ENCODE assay signal across 8 cellular contexts in the genomic region with DNA sequence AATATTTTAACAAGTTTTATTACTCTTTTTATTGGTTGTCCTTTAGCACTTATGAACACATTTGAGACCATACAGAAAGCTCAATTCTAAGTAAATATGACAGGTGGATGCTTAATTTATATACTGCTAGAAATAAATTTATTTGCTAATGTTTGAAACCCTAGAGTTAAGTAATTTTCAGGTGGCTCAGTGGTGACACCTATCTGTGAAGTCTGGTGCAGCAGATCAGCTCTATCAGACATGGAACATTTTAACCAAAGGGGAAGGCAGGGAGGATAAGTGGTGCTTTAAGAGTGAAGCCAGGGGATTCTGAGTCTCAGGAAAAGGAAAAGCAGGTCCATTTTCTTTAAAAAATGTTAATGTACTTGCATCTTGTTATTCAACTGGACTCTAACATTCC.
DNase-seq lines count a peak whose midpoint lies in the region; ATAC-seq and TF ChIP-seq lines count a peak whose summit lies in the region.

No MANE protein-coding gene starts in this region.

- peaks cover 0 to 6% (median 0%) of the 10 kb centered on the region in 4 donors for H3K9me3 ChIP-seq in Peyer's patch

- no peak for DNase-seq in AG09309 (ENCODE audit: low read depth)
- DNase-seq in GM06990 (ENCODE audit: extremely low read depth, insufficient read length) = no peak
- DNase-seq in Peyer's patch = no peak
- DNase-seq in foreskin keratinocyte = no peak
- no peak for DNase-seq in stimulated activated CD4-positive, alpha-beta T cell treated with anti-CD3 and anti-CD28 coated beads, Interleukin-4, amount 100 ng/mL, for 24 hours
- DNase-seq in EL = no peak
- DNase-seq in H7 = no peak

- H3K27ac ChIP-seq in Peyer's patch = no peak overlapping the region
- no peak overlapping the region for H3K27ac ChIP-seq in foreskin keratinocyte

- H3K36me3 ChIP-seq in GM06990 (ENCODE audit: control insufficient read depth, insufficient read depth, low read length) (no peaks in the 10 kb centered on the region), Peyer's patch (no peaks in the 10 kb centered on the region), H7 (replicated peaks; ENCODE audit: control insufficient read depth, insufficient read depth, low read length) (no peaks in the 10 kb centered on the region)

- H3K4me1 ChIP-seq in Peyer's patch = no peaks in the 10 kb centered on the region
- H3K4me1 ChIP-seq in foreskin keratinocyte = no peaks in the 10 kb centered on the region

- H3K4me3 ChIP-seq in AG09309 (ENCODE audit: control insufficient read depth, low read depth, low read length) = no peak overlapping the region
- no peak overlapping the region for H3K4me3 ChIP-seq in GM06990 (replicated peaks; ENCODE audit: low read depth, low read length)
- H3K4me3 ChIP-seq in Peyer's patch = no peak overlapping the region
- no peak overlapping the region for H3K4me3 ChIP-seq in H7 (ENCODE audit: insufficient read depth, low read depth, low read length)

- TF ChIP-seq POLR2A in Peyer's patch (IDR thresholded peaks at IDR 0.05) = no peak

- H3K27me3 ChIP-seq in GM06990 (replicated peaks; ENCODE audit: control insufficient read depth, insufficient read depth, low read length) (peaks cover 1% of the 10 kb centered on the region; the same call in 1 of the 2 replicates), Peyer's patch (no peaks in the 10 kb centered on the region), foreskin keratinocyte (peaks cover 22% of the 10 kb centered on the region), H7 (ENCODE audit: control insufficient read depth, insufficient read depth, low read length) (no peaks in the 10 kb centered on the region)

- peak; percentile 56 for TF ChIP-seq CTCF in AG09309 (IDR thresholded peaks at IDR 0.05; ENCODE audit: control insufficient read depth, insufficient read depth, low read depth, low read length, missing control alignments)
- peak; percentile 78 for TF ChIP-seq CTCF in GM06990 (IDR thresholded peaks at IDR 0.05; ENCODE audit: insufficient read depth, low read length, poor library complexity, severe bottlenecking)
- TF ChIP-seq CTCF in Peyer's patch (IDR thresholded peaks at IDR 0.05) = peak in 4 of 6 experiments; percentile 23 to 56 (median 46)
- peak; percentile 68 for TF ChIP-seq CTCF in foreskin keratinocyte (conservative IDR thresholded peaks at IDR 0.05)

- ATAC-seq in foreskin keratinocyte = no peak
- ATAC-seq in GM18868 (IDR thresholded peaks at IDR 0.05; ENCODE audit: unreplicated experiment) = no peak
